ENCODE assay signal across 8 cellular contexts in the genomic region with DNA sequence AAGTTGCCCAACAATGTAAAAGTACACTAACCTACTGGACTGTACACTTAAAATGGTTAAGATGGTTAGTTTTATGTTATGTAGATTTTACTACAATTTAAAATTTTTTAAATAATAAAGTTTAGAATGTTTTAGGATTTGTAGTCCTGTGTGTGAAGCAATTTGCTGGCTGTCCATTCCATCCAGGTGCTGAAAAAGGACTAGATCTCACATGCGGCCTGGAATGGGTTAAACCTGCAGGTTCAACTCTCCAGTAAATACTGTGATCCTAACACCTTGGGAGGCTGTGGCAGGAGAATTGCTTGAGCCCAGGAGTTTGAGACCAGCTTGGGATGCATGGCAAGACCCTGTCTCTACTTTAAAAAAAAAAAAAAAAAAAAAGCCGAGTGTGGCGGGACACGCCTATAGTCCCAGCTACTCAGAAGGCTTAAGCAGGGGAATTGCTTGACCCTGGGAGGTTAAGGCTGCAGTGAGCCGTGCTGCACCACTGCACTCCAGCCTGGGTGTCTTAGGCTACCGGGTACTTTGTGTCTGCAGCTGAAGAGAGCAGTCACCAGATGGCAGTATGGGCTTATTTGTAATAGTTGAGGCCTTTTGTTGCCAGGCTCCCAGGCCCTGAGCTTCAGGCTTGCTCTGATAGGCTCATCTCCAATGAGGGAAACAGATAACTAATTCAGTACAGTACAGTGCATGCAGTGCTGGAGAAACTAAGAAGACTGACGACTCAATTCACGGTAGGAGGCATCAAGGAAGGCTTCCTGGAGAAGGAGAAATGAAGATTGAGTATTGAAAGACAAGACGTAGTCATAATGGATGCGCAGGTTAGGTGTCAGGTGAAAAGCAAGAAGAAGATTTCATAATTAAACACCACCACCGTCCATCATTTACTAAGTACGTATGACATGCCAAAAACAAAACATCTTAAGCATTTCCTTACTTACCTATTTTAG.
DNase-seq lines count a peak whose midpoint lies in the region; ATAC-seq and TF ChIP-seq lines count a peak whose summit lies in the region.

No MANE protein-coding gene starts in this region.

- intact Hi-C loops in A673 (cut with micrococcal nuclease; ENCODE audit: unreplicated experiment) = loop anchor here (5.0 kb wide), 1 partner anchor 592 kb away; no protein-coding TSS in a partner anchor

- H3K27ac ChIP-seq in A673 (ENCODE audit: low read depth, low read length, poor library complexity, severe bottlenecking) = no peak overlapping the region
- no peak overlapping the region for H3K27ac ChIP-seq in parathyroid adenoma

- H3K9me3 ChIP-seq in A673 (ENCODE audit: low read depth, low read length, poor library complexity, severe bottlenecking) (no peaks in the 10 kb centered on the region), Loucy (ENCODE audit: insufficient read depth, low read depth, low read length) (no peaks in the 10 kb centered on the region), parathyroid adenoma (ENCODE audit: control insufficient read depth, low read length) (no peaks in the 10 kb centered on the region)

- no peaks in the 10 kb centered on the region for H3K9me2 ChIP-seq in Loucy (replicated peaks; ENCODE audit: low read depth, low read length)

- H3K27me3 ChIP-seq in A673 (replicated peaks; ENCODE audit: insufficient read depth, low read depth, low read length, poor library complexity) (peaks cover 12% of the 10 kb centered on the region), Loucy (ENCODE audit: insufficient read depth, low read length, poor library complexity, severe bottlenecking) (no peaks in the 10 kb centered on the region), parathyroid adenoma (ENCODE audit: control insufficient read depth, insufficient read depth, low read length) (no peaks in the 10 kb centered on the region)

- DNase-seq in A673 (ENCODE audit: low spot score) = peak; percentile 87
- peak; percentile 72 for DNase-seq in RPMI7951 (ENCODE audit: low read depth)
- DNase-seq in activated effector memory CD4-positive, alpha-beta T cell treated with Interleukin-2 at 50 U/mL for 16 hours = peak; percentile 16
- peak; percentile 66 for DNase-seq in globus pallidus (ENCODE audit: low spot score)
- no peak for DNase-seq in mesenteric fat pad (ENCODE audit: low spot score)

- H3K4me2 ChIP-seq in Loucy (ENCODE audit: low read depth, low read length, poor library complexity, severe bottlenecking) = no peak overlapping the region
- no peak overlapping the region for H3K4me2 ChIP-seq in parathyroid adenoma (ENCODE audit: low read length)

- H3K4me3 ChIP-seq in A673 (ENCODE audit: low read depth, low read length, poor library complexity, severe bottlenecking) (no peak overlapping the region), Loucy (ENCODE audit: low read length, poor library complexity, severe bottlenecking) (no peak overlapping the region), parathyroid adenoma (ENCODE audit: low read depth, low read length) (no peak overlapping the region)

- H3K36me3 ChIP-seq in A673 (ENCODE audit: insufficient read depth, low read length, poor library complexity, severe bottlenecking) (no peaks in the 10 kb centered on the region), Loucy (ENCODE audit: insufficient read depth, low read length) (no peaks in the 10 kb centered on the region), parathyroid adenoma (ENCODE audit: control insufficient read depth, insufficient read depth, low read length) (no peaks in the 10 kb centered on the region)

- H3K4me1 ChIP-seq in A673 (ENCODE audit: insufficient read depth, low read length, poor library complexity, severe bottlenecking) = peaks cover 11% of the 10 kb centered on the region
- no peaks in the 10 kb centered on the region for H3K4me1 ChIP-seq in Loucy (ENCODE audit: insufficient read depth, low read length, poor library complexity, severe bottlenecking)
- no peaks in the 10 kb centered on the region for H3K4me1 ChIP-seq in parathyroid adenoma

- H4K20me1 ChIP-seq in Loucy (ENCODE audit: insufficient read depth, low read length, poor library complexity, severe bottlenecking) = no peaks in the 10 kb centered on the region

- H3K79me2 ChIP-seq in Loucy (ENCODE audit: insufficient read depth, low read length) (no peaks in the 10 kb centered on the region), parathyroid adenoma (no peaks in the 10 kb centered on the region)

- POLR2A ChIA-PET in A673 (lab: Charles Lee; ENCODE audit: low non-redundant PET) = no interaction called here

- peak; percentile 69 for ATAC-seq in GM18861 (IDR thresholded peaks at IDR 0.05; ENCODE audit: unreplicated experiment)

- no TSS peak for BruUV-seq in A673 (replicated peaks; lab: Mats Ljungman, UMichigan)

- TF ChIP-seq CTCF in A673 (conservative IDR thresholded peaks at IDR 0.05; ENCODE audit: low read depth, low read length) = peak; percentile 74
- peak; percentile 81 for TF ChIP-seq CTCF in Loucy (conservative IDR thresholded peaks at IDR 0.05; ENCODE audit: low read length)
- peak; percentile 31 for TF ChIP-seq CTCF in parathyroid adenoma (IDR thresholded peaks at IDR 0.05)

- CTCF ChIA-PET in A673 (lab: Charles Lee) = interaction anchor here (0.6 to 1.7 kb wide), 13 partner anchors 41 to 1645 kb away, joined by 3 to 13 read pairs (median 6); no protein-coding TSS in a partner anchor

- no peaks in the 10 kb centered on the region for H3F3A ChIP-seq in Loucy (ENCODE audit: low read depth)

- H3K9ac ChIP-seq in Loucy (ENCODE audit: low read depth, low read length, poor library complexity, severe bottlenecking) (no peak overlapping the region), parathyroid adenoma (no peak overlapping the region)

- H2AFZ ChIP-seq in Loucy (ENCODE audit: low read length) (no peak overlapping the region), parathyroid adenoma (no peak overlapping the region)

Comparison
In these comparisons a context has a peak if more than half of its experiments do, and no peak if none do; other contexts are left out.
1. CTCF ChIP-seq: peak in every context shown above with its lines; median percentile 81 in Loucy; 74 in A673; 31 in parathyroid adenoma.